Comparison of ENCODE assay signal across 14 cellular contexts in the genomic region with DNA sequence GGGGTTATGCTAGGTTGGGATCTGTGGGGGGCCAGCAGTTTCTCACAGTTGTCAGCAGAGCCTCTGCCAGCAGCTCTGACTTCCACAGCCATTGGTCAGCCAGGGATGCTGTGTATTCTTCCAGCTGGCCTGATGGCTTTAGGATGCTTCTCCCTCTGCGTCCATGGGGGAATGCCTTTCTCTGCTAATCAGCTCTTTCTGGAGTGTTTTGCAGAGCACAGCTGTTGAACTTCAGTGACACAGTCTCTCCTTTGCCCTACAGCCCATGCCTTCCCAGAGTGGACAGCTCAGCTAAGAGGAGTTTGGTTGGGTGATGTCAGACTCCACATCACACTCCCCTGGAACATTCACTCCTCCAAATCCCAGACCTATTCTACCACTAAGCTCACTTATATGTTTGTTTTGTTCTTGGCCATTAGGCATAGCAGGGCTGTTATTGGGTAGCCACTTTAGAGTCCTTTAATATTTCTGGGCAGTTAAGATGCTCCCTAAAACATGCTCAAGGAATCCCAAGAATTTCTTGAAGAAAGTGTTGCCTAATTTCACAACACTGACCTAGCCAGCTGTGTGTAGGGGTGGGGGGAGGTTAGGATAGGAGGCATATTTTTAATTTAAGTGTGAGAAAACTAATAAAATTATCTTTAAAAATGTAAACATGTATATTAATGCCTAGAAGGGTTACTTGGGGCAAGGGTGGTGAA.
A peak's percentile ranks its signal among the peaks of the same experiment; 100 is the strongest.
DNase-seq lines count a peak whose midpoint lies in the region; ATAC-seq and TF ChIP-seq lines count a peak whose summit lies in the region.
"Had no signal": no experiment of that assay in that cellular context is flagged by ENCODE, and none has a peak within 500 bp of the region (broad histone marks: within the 10 kb centered on the region; RNA-seq: fewer than 3 reads in every experiment).

No MANE protein-coding gene starts in this region.

- H3K4me1 Mint-ChIP-seq in activated T-cell treated with anti-CD3 and anti-CD28 coated beads, Interleukin-2, amount 50 U/mL, for 24 hours (ENCODE audit: low read depth), result peaks cover 8% of the 10 kb centered on the region
- H3K4me1 Mint-ChIP-seq: activated CD4-positive, alpha-beta memory T cell treated with anti-CD3 and anti-CD28 coated beads, Interleukin-2, amount 10 ng/mL, durations not matched to agents 7 days and 5 days; B cell; neural crest cell had no signal

- no peaks in the 10 kb centered on the region for H3K36me3 Mint-ChIP-seq in activated T-cell treated with anti-CD3 and anti-CD28 coated beads, Interleukin-2, amount 50 U/mL, for 24 hours (ENCODE audit: low read depth)

- H3F3A ChIP-seq in PC-3 (ENCODE audit: low read length, unreplicated experiment) (peaks cover 3% of the 10 kb centered on the region), smooth muscle cell (ENCODE audit: low read depth) (no peaks in the 10 kb centered on the region)

- H3K4me3 ChIP-seq in PC-3 (ENCODE audit: low read length) (no peak overlapping the region), fibroblast of villous mesenchyme (ENCODE audit: low read depth, low read length) (no peak overlapping the region), right lobe of liver (no peak overlapping the region), smooth muscle cell (no peak overlapping the region)

- no peak overlapping the region for H2AFZ ChIP-seq in PC-3 (ENCODE audit: low read length)
- no peak overlapping the region for H2AFZ ChIP-seq in smooth muscle cell (ENCODE audit: low read depth)

- WGBS in right lobe of liver (ENCODE audit: insufficient coverage, low coverage, low lambda C conversion rate, missing lambda C conversion rate), result 83% methylated on average over 1 of the region's 1 CpG
- WGBS in smooth muscle cell (ENCODE audit: low lambda C conversion rate), result 8% methylated on average over 1 of the region's 1 CpG

- no peak for ATAC-seq in PC-3
- ATAC-seq in right lobe of liver, result peak; percentile 23 to 59 (median 38)
- no peak for ATAC-seq in HG03039 (IDR thresholded peaks at IDR 0.05; ENCODE audit: unreplicated experiment)

- POLR2A ChIA-PET in PC-3 (lab: Charles Lee; ENCODE audit: unreplicated experiment), result no interaction called here

- BruUV-seq in PC-3 (replicated peaks; lab: Mats Ljungman, UMichigan), result no TSS peak

- no peak overlapping the region for H3K4me3 Mint-ChIP-seq in activated T-cell treated with anti-CD3 and anti-CD28 coated beads, Interleukin-2, amount 50 U/mL, for 24 hours
- H3K4me3 Mint-ChIP-seq: activated CD4-positive, alpha-beta memory T cell treated with anti-CD3 and anti-CD28 coated beads, Interleukin-2, amount 10 ng/mL, durations not matched to agents 7 days and 5 days; B cell; neural crest cell had no signal

- CTCF ChIA-PET in PC-3 (lab: Charles Lee), result no interaction called here

- peaks cover 17% of the 10 kb centered on the region for H3K9me3 Mint-ChIP-seq in activated T-cell treated with anti-CD3 and anti-CD28 coated beads, Interleukin-2, amount 50 U/mL, for 24 hours

- DNase-seq in PC-3, result peak; percentile 11
- peak; percentile 16 for DNase-seq in fibroblast of villous mesenchyme (ENCODE audit: low read depth)
- no peak for DNase-seq in right lobe of liver
- no peak for DNase-seq in smooth muscle cell (lab: John Stamatoyannopoulos, UW; ENCODE audit: unreplicated experiment)
- DNase-seq in T-helper 2 cell, result no peak
- DNase-seq in pons (ENCODE audit: low spot score), result no peak
- no peak for DNase-seq in activated T-cell treated with anti-CD3 and anti-CD28 coated beads, Interleukin-2, amount 50 U/mL, for 24 hours
- DNase-seq: activated CD4-positive, alpha-beta memory T cell treated with anti-CD3 and anti-CD28 coated beads, Interleukin-2, amount 10 ng/mL, durations not matched to agents 7 days and 5 days; foreskin fibroblast; NCI-H187; T-helper 9 cell had no signal

- no peak for TF ChIP-seq POLR2A in right lobe of liver (IDR thresholded peaks at IDR 0.05)

- intact Hi-C loops in PC-3 (cut with micrococcal nuclease) (no loop called here), right lobe of liver (cut with DNase I) (no loop called here)

- H3K27me3 ChIP-seq in PC-3 (ENCODE audit: low read length), result no peaks in the 10 kb centered on the region
- no peaks in the 10 kb centered on the region for H3K27me3 ChIP-seq in right lobe of liver
- no peaks in the 10 kb centered on the region for H3K27me3 ChIP-seq in smooth muscle cell (ENCODE audit: low read depth)

- H3K27ac ChIP-seq in PC-3 (ENCODE audit: low read length), result peak overlapping the region; percentile 23; the same call in 1 of the 2 replicates
- no peak overlapping the region for H3K27ac ChIP-seq in right lobe of liver
- peak overlapping the region; percentile 87 for H3K27ac ChIP-seq in smooth muscle cell (ENCODE audit: low read depth)

- H3K36me3 ChIP-seq in PC-3 (ENCODE audit: low read depth, low read length) (no peaks in the 10 kb centered on the region), right lobe of liver (no peaks in the 10 kb centered on the region), smooth muscle cell (ENCODE audit: low read depth) (no peaks in the 10 kb centered on the region)

- H3K9ac ChIP-seq in PC-3 (ENCODE audit: low read length) (no peak overlapping the region), smooth muscle cell (ENCODE audit: low read depth) (no peak overlapping the region)

- H3K9me3 ChIP-seq in PC-3 (ENCODE audit: low read length) (no peaks in the 10 kb centered on the region), right lobe of liver (no peaks in the 10 kb centered on the region), smooth muscle cell (replicated peaks; ENCODE audit: low read depth) (no peaks in the 10 kb centered on the region)

- no peaks in the 10 kb centered on the region for H3K9me2 ChIP-seq in PC-3 (replicated peaks; ENCODE audit: low read length)

- H3K79me2 ChIP-seq in PC-3 (ENCODE audit: low read length) (no peaks in the 10 kb centered on the region), smooth muscle cell (ENCODE audit: low read depth) (no peaks in the 10 kb centered on the region)

- TF ChIP-seq CTCF in PC-3 (conservative IDR thresholded peaks at IDR 0.05; ENCODE audit: low read depth, low read length), result no peak
- TF ChIP-seq CTCF in fibroblast of villous mesenchyme (IDR thresholded peaks at IDR 0.05; ENCODE audit: insufficient read depth, low read depth, low read length), result no peak
- no peak for TF ChIP-seq CTCF in right lobe of liver (IDR thresholded peaks at IDR 0.05)
- no peak for TF ChIP-seq CTCF in smooth muscle cell (IDR thresholded peaks at IDR 0.05; ENCODE audit: borderline replicate concordance, insufficient read depth, poor library complexity, severe bottlenecking)

- H3K4me2 ChIP-seq in PC-3 (ENCODE audit: low read length), result peak overlapping the region; percentile 59; the same call in 1 of the 2 replicates
- peak overlapping the region; percentile 19 for H3K4me2 ChIP-seq in smooth muscle cell

- H3K27ac Mint-ChIP-seq in activated T-cell treated with anti-CD3 and anti-CD28 coated beads, Interleukin-2, amount 50 U/mL, for 24 hours, result no peak overlapping the region
- H3K27ac Mint-ChIP-seq: activated CD4-positive, alpha-beta memory T cell treated with anti-CD3 and anti-CD28 coated beads, Interleukin-2, amount 10 ng/mL, durations not matched to agents 7 days and 5 days; B cell had no signal

- H4K20me1 ChIP-seq in PC-3 (ENCODE audit: low read length), result no peaks in the 10 kb centered on the region
- no peaks in the 10 kb centered on the region for H4K20me1 ChIP-seq in smooth muscle cell (ENCODE audit: low read depth)

- H3K4me1 ChIP-seq in PC-3 (ENCODE audit: insufficient read depth, low read length), result peaks cover 24% of the 10 kb centered on the region
- H3K4me1 ChIP-seq in right lobe of liver, result no peaks in the 10 kb centered on the region
- H3K4me1 ChIP-seq in smooth muscle cell (ENCODE audit: low read depth), result no peaks in the 10 kb centered on the region

- H3K27me3 Mint-ChIP-seq in activated T-cell treated with anti-CD3 and anti-CD28 coated beads, Interleukin-2, amount 50 U/mL, for 24 hours, result no peaks in the 10 kb centered on the region

Comparison
In these comparisons a context has a peak if more than half of its experiments do, and no peak if none do; other contexts are left out.
1. ATAC-seq: peak in right lobe of liver (4 of 4); none in PC-3 (single experiment) and HG03039 (single experiment).
2. DNase-seq: peak in PC-3 (single experiment) and fibroblast of villous mesenchyme (single experiment); none in right lobe of liver (0 of 3), smooth muscle cell (single experiment), T-helper 2 cell (0 of 5), pons (single experiment) and activated T-cell treated with anti-CD3 and anti-CD28 coated beads, Interleukin-2, amount 50 U/mL, for 24 hours (single experiment).
3. H3K27ac ChIP-seq: peak in PC-3 (single experiment) and smooth muscle cell (single experiment); none in right lobe of liver (0 of 3).